20 cellular contexts compared by ENCODE assay signal in the genomic region with DNA sequence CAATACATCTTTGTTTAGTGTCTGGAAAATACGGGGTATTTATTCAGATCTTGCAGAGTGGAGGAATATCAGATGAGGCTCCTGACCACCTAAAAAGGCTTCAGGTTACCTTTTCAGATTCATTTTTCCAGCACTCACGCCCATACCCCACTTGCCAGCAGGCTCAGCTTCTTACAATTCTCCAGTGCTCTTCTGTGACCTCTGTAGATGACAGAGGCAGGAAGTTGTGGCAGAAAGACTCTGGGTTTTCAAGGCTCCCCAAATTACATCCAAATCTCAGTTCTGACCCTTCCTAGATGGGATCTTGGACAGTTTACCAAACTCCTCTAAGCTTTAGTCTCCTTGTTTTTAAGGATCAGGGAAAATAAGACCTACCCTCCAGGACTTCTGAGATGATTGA.
DNase-seq lines count a peak whose midpoint lies in the region; ATAC-seq lines count a peak whose summit lies in the region.
"Had no signal": no experiment of that assay in that cellular context is flagged by ENCODE, and none has a peak within 500 bp of the region (broad histone marks: within the 10 kb centered on the region; RNA-seq: fewer than 3 reads in every experiment).

No MANE protein-coding gene starts in this region.

- H3K36me3 Mint-ChIP-seq in activated naive CD4-positive, alpha-beta T cell treated with anti-CD3 and anti-CD28 coated beads, Interleukin-2, amount 10 ng/mL, durations not matched to agents 7 days and 5 days, result peaks cover 79% of the 10 kb centered on the region
- peaks cover 65% of the 10 kb centered on the region for H3K36me3 Mint-ChIP-seq in T-helper 1 cell treated with Interleukin-12 subunit alpha and Interleukin-12 subunit beta and Interleukin-4 antibody, amounts not matched to agents 30 μg/mL and 1 μg/mL, for 36 hours (ENCODE audit: low read depth)
- H3K36me3 Mint-ChIP-seq in central memory CD8-positive, alpha-beta T cell (ENCODE audit: insufficient read depth), result peaks cover 16% of the 10 kb centered on the region
- H3K36me3 Mint-ChIP-seq: WTC11 had no signal

- no peaks in the 10 kb centered on the region for H3K27me3 Mint-ChIP-seq in activated naive CD4-positive, alpha-beta T cell treated with anti-CD3 and anti-CD28 coated beads, Interleukin-2, amount 10 ng/mL, durations not matched to agents 7 days and 5 days
- H3K27me3 Mint-ChIP-seq in T-helper 1 cell treated with Interleukin-12 subunit alpha and Interleukin-12 subunit beta and Interleukin-4 antibody, amounts not matched to agents 30 μg/mL and 1 μg/mL, for 36 hours (ENCODE audit: low read depth), result no peaks in the 10 kb centered on the region
- no peaks in the 10 kb centered on the region for H3K27me3 Mint-ChIP-seq in central memory CD8-positive, alpha-beta T cell
- H3K27me3 Mint-ChIP-seq in stimulated activated naive CD8-positive, alpha-beta T cell treated with anti-CD3 and anti-CD28 coated beads, Interleukin-15, amount 100 ng/mL, for 72 hours, result no peaks in the 10 kb centered on the region

- peaks cover 98% of the 10 kb centered on the region for H3K4me1 Mint-ChIP-seq in activated naive CD4-positive, alpha-beta T cell treated with anti-CD3 and anti-CD28 coated beads, Interleukin-2, amount 10 ng/mL, durations not matched to agents 7 days and 5 days
- H3K4me1 Mint-ChIP-seq in T-helper 1 cell treated with Interleukin-12 subunit alpha and Interleukin-12 subunit beta and Interleukin-4 antibody, amounts not matched to agents 30 μg/mL and 1 μg/mL, for 36 hours (ENCODE audit: low read depth), result peaks cover 90% of the 10 kb centered on the region
- peaks cover 72% of the 10 kb centered on the region for H3K4me1 Mint-ChIP-seq in central memory CD8-positive, alpha-beta T cell
- peaks cover 86% of the 10 kb centered on the region for H3K4me1 Mint-ChIP-seq in stimulated activated naive CD8-positive, alpha-beta T cell treated with anti-CD3 and anti-CD28 coated beads, Interleukin-15, amount 100 ng/mL, for 72 hours

- no peak for DNase-seq in activated naive CD4-positive, alpha-beta T cell treated with anti-CD3 and anti-CD28 coated beads, Interleukin-2, amount 10 ng/mL, durations not matched to agents 7 days and 5 days
- DNase-seq in activated naive CD4-positive, alpha-beta T cell treated with anti-CD3 and anti-CD28 coated beads, Interleukin-2, amount 50 U/mL, for 16 hours, result no peak
- no peak for DNase-seq in central memory CD8-positive, alpha-beta T cell (ENCODE audit: low spot score in 2 of 2)
- no peak for DNase-seq in stimulated activated naive CD8-positive, alpha-beta T cell treated with anti-CD3 and anti-CD28 coated beads, Interleukin-15, amount 100 ng/mL, for 72 hours
- DNase-seq in NCI-H2196 (lab: John Stamatoyannopoulos, UW; ENCODE audit: unreplicated experiment), result no peak
- no peak for DNase-seq in H7
- DNase-seq: activated naive CD4-positive, alpha-beta T cell treated with Interleukin-2 at 50 U/mL for 16 hours; DMS79; effector CD8-positive, alpha-beta T cell; gastrocnemius medialis; hypothalamus; mucosa of descending colon; NCI-H526; T-helper 9 cell had no signal

- H3K9me3 Mint-ChIP-seq in activated naive CD4-positive, alpha-beta T cell treated with anti-CD3 and anti-CD28 coated beads, Interleukin-2, amount 10 ng/mL, durations not matched to agents 7 days and 5 days, result no peaks in the 10 kb centered on the region
- H3K9me3 Mint-ChIP-seq in T-helper 1 cell treated with Interleukin-12 subunit alpha and Interleukin-12 subunit beta and Interleukin-4 antibody, amounts not matched to agents 30 μg/mL and 1 μg/mL, for 36 hours, result peaks cover 4% of the 10 kb centered on the region
- H3K9me3 Mint-ChIP-seq in central memory CD8-positive, alpha-beta T cell, result no peaks in the 10 kb centered on the region
- H3K9me3 Mint-ChIP-seq in stimulated activated naive CD8-positive, alpha-beta T cell treated with anti-CD3 and anti-CD28 coated beads, Interleukin-15, amount 100 ng/mL, for 72 hours, result peaks cover 0 to 3% of the 10 kb centered on the region in 2 donors
- H3K9me3 Mint-ChIP-seq: WTC11 had no signal

- H3K4me3 ChIP-seq in H7 (ENCODE audit: insufficient read depth, low read depth, low read length), result no peak overlapping the region
- H3K4me3 ChIP-seq: gastrocnemius medialis, mucosa of descending colon, prostate gland, thoracic aorta had no signal

- H3K27ac Mint-ChIP-seq in activated naive CD4-positive, alpha-beta T cell treated with anti-CD3 and anti-CD28 coated beads, Interleukin-2, amount 10 ng/mL, durations not matched to agents 7 days and 5 days, result peak overlapping the region; percentile 97
- H3K27ac Mint-ChIP-seq in T-helper 1 cell treated with Interleukin-12 subunit alpha and Interleukin-12 subunit beta and Interleukin-4 antibody, amounts not matched to agents 30 μg/mL and 1 μg/mL, for 36 hours, result peak overlapping the region; percentile 94
- H3K27ac Mint-ChIP-seq in central memory CD8-positive, alpha-beta T cell (ENCODE audit: low read depth), result peak overlapping the region; percentile 93
- H3K27ac Mint-ChIP-seq in stimulated activated naive CD8-positive, alpha-beta T cell treated with anti-CD3 and anti-CD28 coated beads, Interleukin-15, amount 100 ng/mL, for 72 hours, result peak overlapping the region in 1 of 2 donors; percentile 94

- no peaks in the 10 kb centered on the region for H3K36me3 ChIP-seq in H7 (replicated peaks; ENCODE audit: control insufficient read depth, insufficient read depth, low read length)
- H3K36me3 ChIP-seq: gastrocnemius medialis, prostate gland, thoracic aorta had no signal

- CTCF ChIA-PET in activated naive CD4-positive, alpha-beta T cell treated with anti-CD3 and anti-CD28 coated beads, Interleukin-2, amount 10 ng/mL, durations not matched to agents 7 days and 5 days (lab: Charles Lee), result interaction anchor here (1.5 kb wide), 1 partner anchor 51 kb away, joined by 3 read pairs; no protein-coding TSS in a partner anchor

- ATAC-seq in central memory CD8-positive, alpha-beta T cell (replicated peaks; ENCODE audit: extremely low read depth, poor library complexity, severe bottlenecking), result no peak
- no peak for ATAC-seq in stimulated activated naive CD8-positive, alpha-beta T cell treated with anti-CD3 and anti-CD28 coated beads, Interleukin-15, amount 100 ng/mL, for 72 hours
- no peak for ATAC-seq in HG02970 (IDR thresholded peaks at IDR 0.05; ENCODE audit: low FRiP score, unreplicated experiment)
- ATAC-seq: gastrocnemius medialis, HCT116 had no signal

- H3K4me3 Mint-ChIP-seq in activated naive CD4-positive, alpha-beta T cell treated with anti-CD3 and anti-CD28 coated beads, Interleukin-2, amount 10 ng/mL, durations not matched to agents 7 days and 5 days, result no peak overlapping the region
- peak overlapping the region; percentile 55 for H3K4me3 Mint-ChIP-seq in T-helper 1 cell treated with Interleukin-12 subunit alpha and Interleukin-12 subunit beta and Interleukin-4 antibody, amounts not matched to agents 30 μg/mL and 1 μg/mL, for 36 hours
- peak overlapping the region; percentile 72 for H3K4me3 Mint-ChIP-seq in central memory CD8-positive, alpha-beta T cell
- H3K4me3 Mint-ChIP-seq in stimulated activated naive CD8-positive, alpha-beta T cell treated with anti-CD3 and anti-CD28 coated beads, Interleukin-15, amount 100 ng/mL, for 72 hours, result peak overlapping the region; percentile 38 to 67

- H3K27me3 ChIP-seq in H7 (ENCODE audit: control insufficient read depth, insufficient read depth, low read length), result no peaks in the 10 kb centered on the region
- H3K27me3 ChIP-seq: gastrocnemius medialis had no signal
